In the genomic region with DNA sequence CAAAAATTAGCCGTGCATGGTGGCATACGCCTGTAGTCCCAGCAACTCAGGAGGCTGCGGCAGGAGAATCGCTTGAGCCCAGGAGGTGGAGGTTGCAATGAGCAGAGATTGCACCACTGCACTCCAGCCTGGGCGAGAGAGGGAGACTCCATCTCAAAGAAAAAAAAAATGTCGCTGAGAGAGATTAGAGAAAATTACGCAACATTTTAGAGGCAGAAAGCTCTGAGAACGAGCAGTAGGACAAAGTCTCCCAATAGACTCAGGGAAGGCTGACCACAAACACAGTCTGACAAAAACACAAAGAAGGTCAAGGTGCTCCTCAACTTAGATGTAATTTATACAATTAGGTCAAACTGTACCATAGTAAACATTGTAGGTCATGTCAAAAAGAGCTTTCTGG, we compare ENCODE assay signal across 20 cellular contexts.
DNase-seq lines count a peak whose midpoint lies in the region; ATAC-seq, FAIRE-seq and TF ChIP-seq lines count a peak whose summit lies in the region.
"Had no signal": no experiment of that assay in that cellular context is flagged by ENCODE, and none has a peak within 500 bp of the region (broad histone marks: within the 10 kb centered on the region; RNA-seq: fewer than 3 reads in every experiment).

No MANE protein-coding gene starts in this region.

- H3K9ac ChIP-seq in HepG2 (ENCODE audit: insufficient read depth, low read depth, low read length) = no peak overlapping the region
- H3K9ac ChIP-seq: GM23248 had no signal

- in situ Hi-C loops in HepG2 (cut with HindIII; ENCODE audit: extremely low pct_ligation_motif_present, low pct_unique_long_range_greater_than_20kb) = no loop called here
- in situ Hi-C loops in KBM-7 (cut with MboI; ENCODE audit: low pct_unique_long_range_greater_than_20kb, low sequenced_read_pairs) = no loop called here

- H3K4me1 ChIP-seq in HepG2 (ENCODE audit: insufficient read depth, low read length) = no peaks in the 10 kb centered on the region
- H3K4me1 ChIP-seq in right lobe of liver = no peaks in the 10 kb centered on the region
- H3K4me1 ChIP-seq: Caco-2 had no signal

- no TSS peak for BruUV-seq in HepG2 (replicated peaks; lab: Mats Ljungman, UMichigan)

- ATAC-seq in HepG2 (no peak), right lobe of liver (no peak), HG02759 (IDR thresholded peaks at IDR 0.05; ENCODE audit: unreplicated experiment) (no peak)
- ATAC-seq: HCT116 had no signal

- TF ChIP-seq POLR2A in HepG2 (IDR thresholded peaks at IDR 0.05; ENCODE audit: insufficient read depth in 1 of 2, low read depth in 2 of 2, low read length in 2 of 2) (no peak), right lobe of liver (IDR thresholded peaks at IDR 0.05) (no peak)

- H3K4me3 ChIP-seq in HepG2 (replicated peaks in 1 of 3; ENCODE audit: insufficient read depth in 1 of 3, low read depth in 2 of 3, low read length in 3 of 3) = no peak overlapping the region
- no peak overlapping the region for H3K4me3 ChIP-seq in right lobe of liver
- H3K4me3 ChIP-seq: GM23248 had no signal

- H3K79me2 ChIP-seq in HepG2 (ENCODE audit: insufficient read depth, low read length) = no peaks in the 10 kb centered on the region

- intact Hi-C loops in HepG2 (cut with micrococcal nuclease; ENCODE audit: unreplicated experiment) = no loop called here
- intact Hi-C loops in right lobe of liver (cut with DNase I) = no loop called here

- peaks cover 20% of the 10 kb centered on the region for H3K9me3 ChIP-seq in HepG2 (ENCODE audit: low read length)
- H3K9me3 ChIP-seq in right lobe of liver = no peaks in the 10 kb centered on the region
- H3K9me3 ChIP-seq: Caco-2 had no signal

- no peaks in the 10 kb centered on the region for H3K36me3 ChIP-seq in HepG2 (replicated peaks in 1 of 2; ENCODE audit: control insufficient read depth in 1 of 2, insufficient read depth in 2 of 2, low read length in 2 of 2)
- H3K36me3 ChIP-seq in right lobe of liver = no peaks in the 10 kb centered on the region

- DNase-seq in HepG2 (ENCODE audit: low spot score) (no peak), right lobe of liver (no peak), MV-4-11 (lab: John Stamatoyannopoulos, UW) (peak; percentile 62), OCI-M1 (lab: John Stamatoyannopoulos, UW) (peak; percentile 35), KBM-7 (no peak), cerebellar nuclear complex (lab: John Stamatoyannopoulos, UW) (no peak)
- DNase-seq: ACHN; Caco-2; CD4-positive, alpha-beta T cell; GM23248; H7; HFFc6; KG1 had no signal

- CTCF ChIA-PET in HepG2 (lab: Yijun Ruan, JAX; ENCODE audit: low intra/inter-chr PET ratio, low total read pairs) = no interaction called here

- H2AFZ ChIP-seq in HepG2 (ENCODE audit: low read length) = no peak overlapping the region
- H2AFZ ChIP-seq: GM23248 had no signal

- TF ChIP-seq EP300 in HepG2 (IDR thresholded peaks at IDR 0.05; ENCODE audit: low read depth in 2 of 2, low read length in 2 of 2) = no peak
- no peak for TF ChIP-seq EP300 in HepG2 (CRISPR knock-in tag; IDR thresholded peaks at IDR 0.05; ENCODE audit: borderline replicate concordance)

- H3K4me2 ChIP-seq in HepG2 (ENCODE audit: low read depth, low read length) = no peak overlapping the region

- H3K27me3 ChIP-seq in HepG2 (ENCODE audit: control insufficient read depth in 1 of 2, insufficient read depth in 2 of 2, low read length in 2 of 2) (no peaks in the 10 kb centered on the region), right lobe of liver (no peaks in the 10 kb centered on the region)

- no peak overlapping the region for H3K27ac ChIP-seq in HepG2 (ENCODE audit: extremely low read length, insufficient read depth, low read length)
- no peak overlapping the region for H3K27ac ChIP-seq in right lobe of liver
- H3K27ac ChIP-seq: C4-2B, GM23248 had no signal

- no peaks in the 10 kb centered on the region for H4K20me1 ChIP-seq in HepG2 (ENCODE audit: insufficient read depth, low read length)

- FAIRE-seq in HepG2 (lab: Jason Lieb, UNC) = no peak
- FAIRE-seq: D721Med, G401.6, GM12891, HTR-8/SVneo had no signal

- TF ChIP-seq CTCF in HepG2 (CRISPR knock-in tag; IDR thresholded peaks at IDR 0.05) = no peak
- TF ChIP-seq CTCF in right lobe of liver (IDR thresholded peaks at IDR 0.05) = no peak

- POLR2A ChIA-PET in HepG2 (lab: Yijun Ruan, JAX) = no interaction called here

- 22% methylated on average over 7 of the region's 8 CpGs for WGBS in HepG2 (ENCODE audit: low lambda C conversion rate)
- WGBS in right lobe of liver (ENCODE audit: insufficient coverage, low coverage, low lambda C conversion rate, missing lambda C conversion rate) = 63% methylated on average over 8 of the region's 8 CpGs

- TF ChIP-seq RAD21 in HepG2 (CRISPR knock-in tag; IDR thresholded peaks at IDR 0.05) = no peak

TF ChIP-seq in HepG2, 621 proteins besides CTCF, POLR2A, EP300 and RAD21:
- TF ChIP-seq, protein P1, sequence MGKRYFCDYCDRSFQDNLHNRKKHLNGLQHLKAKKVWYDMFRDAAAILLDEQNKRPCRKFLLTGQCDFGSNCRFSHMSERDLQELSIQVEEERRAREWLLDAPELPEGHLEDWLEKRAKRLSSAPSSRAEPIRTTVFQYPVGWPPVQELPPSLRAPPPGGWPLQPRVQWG (CRISPR knock-in tag; IDR thresholded peaks at IDR 0.05; ENCODE audit: borderline replicate concordance, low read depth) = no peak
- TF ChIP-seq ZNF724P (CRISPR knock-in tag; IDR thresholded peaks at IDR 0.05; ENCODE audit: borderline replicate concordance) (no peak), CEBPB (IDR thresholded peaks at IDR 0.05; ENCODE audit: borderline replicate concordance, low read depth, low read length) (peak; percentile 71), CHCHD3 (CRISPR knock-in tag; IDR thresholded peaks at IDR 0.05) (no peak), ZNF33A (CRISPR knock-in tag; IDR thresholded peaks at IDR 0.05; ENCODE audit: borderline replicate concordance) (no peak)
- TF ChIP-seq, protein P2, sequence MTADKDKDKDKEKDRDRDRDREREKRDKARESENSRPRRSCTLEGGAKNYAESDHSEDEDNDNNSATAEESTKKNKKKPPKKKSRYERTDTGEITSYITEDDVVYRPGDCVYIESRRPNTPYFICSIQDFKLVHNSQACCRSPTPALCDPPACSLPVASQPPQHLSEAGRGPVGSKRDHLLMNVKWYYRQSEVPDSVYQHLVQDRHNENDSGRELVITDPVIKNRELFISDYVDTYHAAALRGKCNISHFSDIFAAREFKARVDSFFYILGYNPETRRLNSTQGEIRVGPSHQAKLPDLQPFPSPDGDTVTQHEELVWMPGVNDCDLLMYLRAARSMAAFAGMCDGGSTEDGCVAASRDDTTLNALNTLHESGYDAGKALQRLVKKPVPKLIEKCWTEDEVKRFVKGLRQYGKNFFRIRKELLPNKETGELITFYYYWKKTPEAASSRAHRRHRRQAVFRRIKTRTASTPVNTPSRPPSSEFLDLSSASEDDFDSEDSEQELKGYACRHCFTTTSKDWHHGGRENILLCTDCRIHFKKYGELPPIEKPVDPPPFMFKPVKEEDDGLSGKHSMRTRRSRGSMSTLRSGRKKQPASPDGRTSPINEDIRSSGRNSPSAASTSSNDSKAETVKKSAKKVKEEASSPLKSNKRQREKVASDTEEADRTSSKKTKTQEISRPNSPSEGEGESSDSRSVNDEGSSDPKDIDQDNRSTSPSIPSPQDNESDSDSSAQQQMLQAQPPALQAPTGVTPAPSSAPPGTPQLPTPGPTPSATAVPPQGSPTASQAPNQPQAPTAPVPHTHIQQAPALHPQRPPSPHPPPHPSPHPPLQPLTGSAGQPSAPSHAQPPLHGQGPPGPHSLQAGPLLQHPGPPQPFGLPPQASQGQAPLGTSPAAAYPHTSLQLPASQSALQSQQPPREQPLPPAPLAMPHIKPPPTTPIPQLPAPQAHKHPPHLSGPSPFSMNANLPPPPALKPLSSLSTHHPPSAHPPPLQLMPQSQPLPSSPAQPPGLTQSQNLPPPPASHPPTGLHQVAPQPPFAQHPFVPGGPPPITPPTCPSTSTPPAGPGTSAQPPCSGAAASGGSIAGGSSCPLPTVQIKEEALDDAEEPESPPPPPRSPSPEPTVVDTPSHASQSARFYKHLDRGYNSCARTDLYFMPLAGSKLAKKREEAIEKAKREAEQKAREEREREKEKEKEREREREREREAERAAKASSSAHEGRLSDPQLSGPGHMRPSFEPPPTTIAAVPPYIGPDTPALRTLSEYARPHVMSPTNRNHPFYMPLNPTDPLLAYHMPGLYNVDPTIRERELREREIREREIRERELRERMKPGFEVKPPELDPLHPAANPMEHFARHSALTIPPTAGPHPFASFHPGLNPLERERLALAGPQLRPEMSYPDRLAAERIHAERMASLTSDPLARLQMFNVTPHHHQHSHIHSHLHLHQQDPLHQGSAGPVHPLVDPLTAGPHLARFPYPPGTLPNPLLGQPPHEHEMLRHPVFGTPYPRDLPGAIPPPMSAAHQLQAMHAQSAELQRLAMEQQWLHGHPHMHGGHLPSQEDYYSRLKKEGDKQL (CRISPR knock-in tag; IDR thresholded peaks at IDR 0.05; ENCODE audit: low read depth) = no peak

Comparison
In these comparisons a context has a peak if more than half of its experiments do, and no peak if none do; other contexts are left out.
1. DNase-seq: peak in MV-4-11 (single experiment) and OCI-M1 (single experiment); none in HepG2 (single experiment), right lobe of liver (0 of 3), KBM-7 (single experiment) and cerebellar nuclear complex (0 of 2).